In genomic region chr6:36779227-36779626, GRCh38 we compare ENCODE assay signal across 20 cellular contexts.
A peak's percentile ranks its signal among the peaks of the same experiment; 100 is the strongest.
DNase-seq lines count a peak whose midpoint lies in the region; ATAC-seq, FAIRE-seq and TF ChIP-seq lines count a peak whose summit lies in the region.
"Had no signal": no experiment of that assay in that cellular context is flagged by ENCODE, and none has a peak within 500 bp of the region (broad histone marks: within the 10 kb centered on the region; RNA-seq: fewer than 3 reads in every experiment).

No MANE protein-coding gene starts in this region.

- no peaks in the 10 kb centered on the region for H3K27me3 ChIP-seq in heart left ventricle
- H3K27me3 ChIP-seq in H1 (replicated peaks in 1 of 4; ENCODE audit: control insufficient read depth in 3 of 4, extremely low read depth in 1 of 4, insufficient read depth in 3 of 4, low read length in 3 of 4): peaks cover 0 to 4% (median 1%) of the 10 kb centered on the region in 4 experiments; a peak in 3 of 7 replicates

- peak; percentile 18 for DNase-seq in Right ventricle myocardium superior
- no peak for DNase-seq in heart left ventricle
- peak; percentile 35 for DNase-seq in activated CD8-positive, alpha-beta T cell treated with anti-CD3 and anti-CD28 coated beads for 36 hours
- DNase-seq in H1 (ENCODE audit: low read depth in 1 of 2, low spot score in 2 of 2): no peak
- no peak for DNase-seq in stimulated activated effector memory CD8-positive, alpha-beta T cell treated with anti-CD3 and anti-CD28 coated beads, Interleukin-12 subunit alpha, Interleukin-12 subunit beta, amount 100 ng/mL, for 72 hours (ENCODE audit: low spot score in 2 of 2)
- DNase-seq in NCI-H187 (lab: John Stamatoyannopoulos, UW): no peak
- DNase-seq: 8988T; CD4-positive, alpha-beta memory T cell; GDM1; GOT3; Kasumi-1; NCI-H1694 treated with DMSO at 0.1 percent for 48 hours; NCI-H446 treated with DMSO at 0.1 percent for 48 hours; NCI-H526 treated with DMSO at 0.1 percent for 48 hours had no signal

- 0 out of 2 replicates have a peak overlapping the region, but pooled peaks have one; percentile 18 for H2BK12ac ChIP-seq in H1 (ENCODE audit: low read depth, low read length)

- peaks cover 1% of the 10 kb centered on the region for H3K27me3 Mint-ChIP-seq in activated CD8-positive, alpha-beta T cell treated with anti-CD3 and anti-CD28 coated beads for 36 hours
- H3K27me3 Mint-ChIP-seq: CD4-positive, alpha-beta memory T cell had no signal

- H3K4me2 ChIP-seq in H1 (ENCODE audit: insufficient read depth in 1 of 2, low read depth in 2 of 2, low read length in 2 of 2): no peak overlapping the region

- peak overlapping the region; percentile 5; the same call in 1 of the 2 replicates for H3K18ac ChIP-seq in H1 (ENCODE audit: extremely low read depth, low read length)

- TF ChIP-seq POLR2A in heart left ventricle (IDR thresholded peaks at IDR 0.05): no peak
- TF ChIP-seq POLR2A in H1 (IDR thresholded peaks at IDR 0.05; ENCODE audit: control extremely low read depth in 1 of 2, low read depth in 2 of 2, low read length in 2 of 2): no peak

- TF ChIP-seq EP300 in H1 (IDR thresholded peaks at IDR 0.05; ENCODE audit: borderline replicate concordance in 1 of 2, low read depth in 2 of 2, low read length in 2 of 2): no peak

- H3K36me3 ChIP-seq in heart left ventricle: no peaks in the 10 kb centered on the region
- H3K36me3 ChIP-seq in H1 (ENCODE audit: control insufficient read depth in 2 of 4, insufficient read depth in 4 of 4, low read length in 3 of 4): no peaks in the 10 kb centered on the region
- H3K36me3 ChIP-seq: BLaER1 treated with 17β-estradiol and CSF1 and Interleukin-3, amounts not matched to agents 10 nM and 100 nM had no signal

- H3K9me3 ChIP-seq in heart left ventricle (no peaks in the 10 kb centered on the region), H1 (ENCODE audit: insufficient read depth in 2 of 2, low read depth in 1 of 2, low read length in 1 of 2) (no peaks in the 10 kb centered on the region)
- H3K9me3 ChIP-seq: BLaER1 treated with 17β-estradiol and CSF1 and Interleukin-3, amounts not matched to agents 10 nM and 100 nM had no signal

- H2BK20ac ChIP-seq in H1 (ENCODE audit: low read length): no peak overlapping the region

- TF ChIP-seq CTCF in heart left ventricle (IDR thresholded peaks at IDR 0.05): no peak
- no peak for TF ChIP-seq CTCF in activated CD8-positive, alpha-beta T cell treated with anti-CD3 and anti-CD28 coated beads for 36 hours (IDR thresholded peaks at IDR 0.05)
- TF ChIP-seq CTCF in H1 (IDR thresholded peaks at IDR 0.05; ENCODE audit: control extremely low read depth in 1 of 3, insufficient read depth in 1 of 3, low read depth in 1 of 3, low read length in 3 of 3): no peak

- no peaks in the 10 kb centered on the region for H3K9me3 Mint-ChIP-seq in activated CD8-positive, alpha-beta T cell treated with anti-CD3 and anti-CD28 coated beads for 36 hours
- H3K9me3 Mint-ChIP-seq in stimulated activated effector memory CD8-positive, alpha-beta T cell treated with anti-CD3 and anti-CD28 coated beads, Interleukin-12 subunit alpha, Interleukin-12 subunit beta, amount 100 ng/mL, for 72 hours: no peaks in the 10 kb centered on the region
- H3K9me3 Mint-ChIP-seq: CD4-positive, alpha-beta memory T cell had no signal

- intact Hi-C loops in Right ventricle myocardium superior (cut with DNase I) (no loop called here), heart left ventricle (cut with DNase I) (no loop called here)
- intact Hi-C loops in activated CD8-positive, alpha-beta T cell treated with anti-CD3 and anti-CD28 coated beads for 36 hours (cut with micrococcal nuclease): no loop called here

- no peak overlapping the region for H3K9ac ChIP-seq in H1 (replicated peaks in 1 of 4; ENCODE audit: extremely low read depth in 1 of 4, low read depth in 3 of 4, low read length in 3 of 4)
- H3K9ac ChIP-seq: BLaER1 treated with 17β-estradiol and CSF1 and Interleukin-3, amounts not matched to agents 10 nM and 100 nM had no signal

- H3K4me3 ChIP-seq in heart left ventricle (no peak overlapping the region), H1 (ENCODE audit: extremely low read depth in 1 of 4, insufficient read depth in 2 of 4, low read depth in 3 of 4, low read length in 4 of 4) (no peak overlapping the region)
- H3K4me3 ChIP-seq: BLaER1 treated with 17β-estradiol and CSF1 and Interleukin-3, amounts not matched to agents 10 nM and 100 nM had no signal

- H3K79me1 ChIP-seq in H1 (ENCODE audit: low read depth, low read length): no peaks in the 10 kb centered on the region

- no peak overlapping the region for H4K5ac ChIP-seq in H1 (ENCODE audit: insufficient read length, low read depth, low read length)

- H3K4me3 Mint-ChIP-seq in activated CD8-positive, alpha-beta T cell treated with anti-CD3 and anti-CD28 coated beads for 36 hours: no peak overlapping the region
- no peak overlapping the region for H3K4me3 Mint-ChIP-seq in stimulated activated effector memory CD8-positive, alpha-beta T cell treated with anti-CD3 and anti-CD28 coated beads, Interleukin-12 subunit alpha, Interleukin-12 subunit beta, amount 100 ng/mL, for 72 hours
- H3K4me3 Mint-ChIP-seq: CD4-positive, alpha-beta memory T cell had no signal

- no peak for ATAC-seq in Right ventricle myocardium superior (ENCODE audit: poor library complexity)
- ATAC-seq in heart left ventricle: no peak
- no peak for ATAC-seq in activated CD8-positive, alpha-beta T cell treated with anti-CD3 and anti-CD28 coated beads for 36 hours
- ATAC-seq in stimulated activated effector memory CD8-positive, alpha-beta T cell treated with anti-CD3 and anti-CD28 coated beads, Interleukin-12 subunit alpha, Interleukin-12 subunit beta, amount 100 ng/mL, for 72 hours: peak; percentile 51
- no peak for ATAC-seq in HG02840 (IDR thresholded peaks at IDR 0.05; ENCODE audit: low FRiP score, unreplicated experiment)
- ATAC-seq: HCT116, SK-N-SH treated with all-trans-retinoic acid at 6 μM for 48 hours had no signal

- no peak overlapping the region for H2BK5ac ChIP-seq in H1 (ENCODE audit: low read depth, low read length)

- peaks cover 0 to 12% (median 0%) of the 10 kb centered on the region in 12 donors for H3K4me1 ChIP-seq in heart left ventricle
- peaks cover 4 to 18% (median 14%) of the 10 kb centered on the region in 4 experiments for H3K4me1 ChIP-seq in H1 (replicated peaks in 1 of 4; ENCODE audit: control insufficient read depth in 3 of 4, insufficient read depth in 4 of 4, low read length in 3 of 4)

- H4K91ac ChIP-seq in H1 (replicated peaks; ENCODE audit: insufficient read length, low read length): no peak overlapping the region

- peak overlapping the region; percentile 69; the same call in 1 of the 2 replicates for H2AK5ac ChIP-seq in H1 (ENCODE audit: low read depth, low read length)

- H3K56ac ChIP-seq in H1 (replicated peaks; ENCODE audit: insufficient read length, low read depth, low read length): no peak overlapping the region

- no peak overlapping the region for H2BK15ac ChIP-seq in H1 (ENCODE audit: low read length)

- no peak overlapping the region for H2BK120ac ChIP-seq in H1 (replicated peaks; ENCODE audit: low read depth, low read length)

- 88 to 91% (median 90%) methylated on average over 5 of the region's 5 CpGs for WGBS in heart left ventricle, 4 donors
- WGBS in H1 (ENCODE audit: extremely low coverage in 1 of 2, insufficient coverage in 1 of 2, insufficient read length in 1 of 2, insufficient replicate concordance in 2 of 2, low coverage in 1 of 2, low lambda C conversion rate in 2 of 2, missing lambda C conversion rate in 1 of 2), 2 experiments: 86% methylated on average over 5 of the region's 5 CpGs; no CpG with 5 or more reads in 1 of the 2 experiments

- no peak overlapping the region for H3K27ac Mint-ChIP-seq in activated CD8-positive, alpha-beta T cell treated with anti-CD3 and anti-CD28 coated beads for 36 hours
- H3K27ac Mint-ChIP-seq in stimulated activated effector memory CD8-positive, alpha-beta T cell treated with anti-CD3 and anti-CD28 coated beads, Interleukin-12 subunit alpha, Interleukin-12 subunit beta, amount 100 ng/mL, for 72 hours: no peak overlapping the region

- TF ChIP-seq RAD21 in H1 (IDR thresholded peaks at IDR 0.05 in 1 of 2, conservative IDR thresholded peaks at IDR 0.05 in 1 of 2; ENCODE audit: low read depth in 2 of 2, low read length in 2 of 2): no peak

- FAIRE-seq in H1 (lab: Jason Lieb, UNC): no peak
- FAIRE-seq: GM19239 had no signal

- no peaks in the 10 kb centered on the region for H3K79me2 ChIP-seq in H1 (ENCODE audit: control insufficient read depth in 1 of 2, insufficient read depth in 2 of 2, low read length in 2 of 2)

- POLR2A ChIA-PET in activated CD8-positive, alpha-beta T cell treated with anti-CD3 and anti-CD28 coated beads for 36 hours (lab: Charles Lee): interaction anchor here (0.7 to 1.4 kb wide), 4 partner anchors 9 to 181 kb away, joined by 3 to 4 read pairs (median 3); no protein-coding TSS in a partner anchor
- POLR2A ChIA-PET in H1 (lab: Charles Lee; ENCODE audit: partially characterized antibody): interaction anchor here (1.5 to 3.3 kb wide), 3 partner anchors 10 to 20 kb away, joined by 3 to 15 read pairs (median 4); no protein-coding TSS in a partner anchor

- peaks cover 2% of the 10 kb centered on the region; the same call in 1 of the 2 replicates for H3K23me2 ChIP-seq in H1 (ENCODE audit: low read depth, low read length)

- H3K27ac ChIP-seq in heart left ventricle (no peak overlapping the region), H1 (ENCODE audit: low read depth, low read length) (no peak overlapping the region)
- H3K27ac ChIP-seq: BLaER1 treated with 17β-estradiol and CSF1 and Interleukin-3, amounts not matched to agents 10 nM and 100 nM; RWPE1 had no signal

- no peak overlapping the region for H3K14ac ChIP-seq in H1 (ENCODE audit: insufficient read length)

- no peaks in the 10 kb centered on the region for H3K36me3 Mint-ChIP-seq in activated CD8-positive, alpha-beta T cell treated with anti-CD3 and anti-CD28 coated beads for 36 hours (ENCODE audit: low read depth)
- no peaks in the 10 kb centered on the region for H3K36me3 Mint-ChIP-seq in stimulated activated effector memory CD8-positive, alpha-beta T cell treated with anti-CD3 and anti-CD28 coated beads, Interleukin-12 subunit alpha, Interleukin-12 subunit beta, amount 100 ng/mL, for 72 hours
- H3K36me3 Mint-ChIP-seq: CD4-positive, alpha-beta memory T cell had no signal

- H3K4ac ChIP-seq in H1 (replicated peaks; ENCODE audit: insufficient read length, low read depth, low read length): no peak overlapping the region

- H3K4me1 Mint-ChIP-seq in activated CD8-positive, alpha-beta T cell treated with anti-CD3 and anti-CD28 coated beads for 36 hours (ENCODE audit: low read depth): peaks cover 2% of the 10 kb centered on the region
- peaks cover 27% of the 10 kb centered on the region for H3K4me1 Mint-ChIP-seq in stimulated activated effector memory CD8-positive, alpha-beta T cell treated with anti-CD3 and anti-CD28 coated beads, Interleukin-12 subunit alpha, Interleukin-12 subunit beta, amount 100 ng/mL, for 72 hours

- H2AFZ ChIP-seq in H1 (ENCODE audit: low read length): no peak overlapping the region

- no peak overlapping the region for H4K8ac ChIP-seq in H1 (ENCODE audit: extremely low read depth, insufficient read depth, low read length)

- CTCF ChIA-PET in activated CD8-positive, alpha-beta T cell treated with anti-CD3 and anti-CD28 coated beads for 36 hours (lab: Charles Lee): interaction anchor here (0.9 to 17.2 kb wide), 3 partner anchors 9 to 71 kb away, joined by 4 to 477 read pairs (median 65); no protein-coding TSS in a partner anchor
- CTCF ChIA-PET in H1 (lab: Charles Lee; ENCODE audit: partially characterized antibody): interaction anchor here (0.7 to 12.0 kb wide), 10 partner anchors 9 to 136 kb away, joined by 3 to 231 read pairs (median 6); no protein-coding TSS in a partner anchor

- no peak overlapping the region for H3K23ac ChIP-seq in H1 (ENCODE audit: insufficient read length)

- H4K20me1 ChIP-seq in H1 (replicated peaks in 1 of 2; ENCODE audit: control insufficient read depth in 1 of 2, insufficient read depth in 2 of 2, low read length in 2 of 2): no peaks in the 10 kb centered on the region

Comparison
In these comparisons a context has a peak if more than half of its experiments do, and no peak if none do; other contexts are left out.
1. DNase-seq: peak in Right ventricle myocardium superior (single experiment) and activated CD8-positive, alpha-beta T cell treated with anti-CD3 and anti-CD28 coated beads for 36 hours (single experiment); none in heart left ventricle (0 of 5), H1 (0 of 2), stimulated activated effector memory CD8-positive, alpha-beta T cell treated with anti-CD3 and anti-CD28 coated beads, Interleukin-12 subunit alpha, Interleukin-12 subunit beta, amount 100 ng/mL, for 72 hours (0 of 2) and NCI-H187 (0 of 2).